ENCODE assay signal across 10 cellular contexts in genomic region chr11:57303990-57304579, GRCh38. TPM values are rescaled to one million over a fixed set of nuclear protein-coding genes. Genes with fewer than 3 reads are reported as not detected.
A peak's percentile ranks its signal among the peaks of the same experiment; 100 is the strongest.
DNase-seq lines count a peak whose midpoint lies in the region; ATAC-seq and TF ChIP-seq lines count a peak whose summit lies in the region.
"Had no signal": no experiment of that assay in that cellular context is flagged by ENCODE, and none has a peak within 500 bp of the region (broad histone marks: within the 10 kb centered on the region; RNA-seq: fewer than 3 reads in every experiment).

No MANE protein-coding gene starts in this region.

- intact Hi-C loops in activated naive CD4-positive, alpha-beta T cell treated with anti-CD3 and anti-CD28 coated beads for 36 hours (cut with micrococcal nuclease), result no loop called here

- ATAC-seq in HG02610 (IDR thresholded peaks at IDR 0.05; ENCODE audit: unreplicated experiment) (no peak), GM19455 (IDR thresholded peaks at IDR 0.05; ENCODE audit: unreplicated experiment) (no peak)

- H3K9me3 Mint-ChIP-seq in brain (peaks cover 0 to 12% (median 6%) of the 10 kb centered on the region in 5 experiments), mesothelial cell of epicardium (peaks cover 6% of the 10 kb centered on the region)
- peaks cover 10% of the 10 kb centered on the region for H3K9me3 Mint-ChIP-seq in activated naive CD4-positive, alpha-beta T cell treated with anti-CD3 and anti-CD28 coated beads for 36 hours

- CTCF ChIA-PET in activated naive CD4-positive, alpha-beta T cell treated with anti-CD3 and anti-CD28 coated beads for 36 hours (lab: Charles Lee), result interaction anchor here (0.6 kb wide), 1 partner anchor 208 kb away, joined by 3 read pairs; no protein-coding TSS in a partner anchor

- DNase-seq in COLO668 (lab: John Stamatoyannopoulos, UW; ENCODE audit: unreplicated experiment) (peak; percentile 82), NCI-H1417 (lab: John Stamatoyannopoulos, UW) (peak; percentile 46 to 85 (median 59)), mesothelial cell of epicardium (ENCODE audit: low spot score in 2 of 2, unreplicated experiment in 2 of 2) (no peak), ureter (ENCODE audit: low spot score) (no peak)
- no peak for DNase-seq in activated naive CD4-positive, alpha-beta T cell treated with anti-CD3 and anti-CD28 coated beads for 36 hours
- DNase-seq: MG63; stimulated activated CD4-positive, alpha-beta T cell treated with anti-CD3 and anti-CD28 coated beads, Interleukin-1b, Interleukin-23, amount 100 ng/mL, for 48 hours had no signal

- peaks cover 72% of the 10 kb centered on the region for H3K36me3 Mint-ChIP-seq in brain
- peaks cover 53% of the 10 kb centered on the region for H3K36me3 Mint-ChIP-seq in mesothelial cell of epicardium
- H3K36me3 Mint-ChIP-seq in activated naive CD4-positive, alpha-beta T cell treated with anti-CD3 and anti-CD28 coated beads for 36 hours (ENCODE audit: low read depth), result peaks cover 37% of the 10 kb centered on the region

- H3K4me1 Mint-ChIP-seq in brain, result peaks cover 53% of the 10 kb centered on the region
- H3K4me1 Mint-ChIP-seq in mesothelial cell of epicardium, result peaks cover 40% of the 10 kb centered on the region
- H3K4me1 Mint-ChIP-seq in activated naive CD4-positive, alpha-beta T cell treated with anti-CD3 and anti-CD28 coated beads for 36 hours (ENCODE audit: low read depth), result no peaks in the 10 kb centered on the region

- H3K4me3 Mint-ChIP-seq in brain, result peak overlapping the region in 4 of 5 experiments; percentile 10 to 54 (median 28)
- H3K4me3 Mint-ChIP-seq in mesothelial cell of epicardium, result peak overlapping the region; percentile 33
- no peak overlapping the region for H3K4me3 Mint-ChIP-seq in activated naive CD4-positive, alpha-beta T cell treated with anti-CD3 and anti-CD28 coated beads for 36 hours

- TF ChIP-seq CTCF in brain (conservative IDR thresholded peaks at IDR 0.05) (no peak), mesothelial cell of epicardium (IDR thresholded peaks at IDR 0.05; ENCODE audit: unreplicated experiment) (no peak)

- H3K27ac Mint-ChIP-seq in brain, result peak overlapping the region; percentile 19 to 90 (median 72)
- peak overlapping the region; percentile 10 for H3K27ac Mint-ChIP-seq in mesothelial cell of epicardium
- H3K27ac Mint-ChIP-seq in activated naive CD4-positive, alpha-beta T cell treated with anti-CD3 and anti-CD28 coated beads for 36 hours, result no peak overlapping the region

- H3K27me3 Mint-ChIP-seq in brain, result no peaks in the 10 kb centered on the region
- no peaks in the 10 kb centered on the region for H3K27me3 Mint-ChIP-seq in mesothelial cell of epicardium (ENCODE audit: low read depth)
- no peaks in the 10 kb centered on the region for H3K27me3 Mint-ChIP-seq in activated naive CD4-positive, alpha-beta T cell treated with anti-CD3 and anti-CD28 coated beads for 36 hours (ENCODE audit: low read depth)

RNA-seq across cellular contexts. Expression of gene TNKS1BP1, which starts 20.7 kb away (rescaled TPM):
- polyA plus RNA-seq in brain (ENCODE audit: insufficient read depth, low read depth, low replicate concordance), result 44.0 TPM
- total RNA-seq in mesothelial cell of epicardium, result 201 to 216 TPM (median 216 TPM) in 3 replicates
- 338 TPM for total RNA-seq in ureter
- total RNA-seq in activated naive CD4-positive, alpha-beta T cell treated with anti-CD3 and anti-CD28 coated beads for 36 hours, result 10 to 100 TPM; 14.1 to 14.7 TPM

RNA-seq across cellular contexts. Expression of gene SSRP1, which starts 31.6 kb away (rescaled TPM):
- polyA plus RNA-seq in brain (ENCODE audit: insufficient read depth, low read depth, low replicate concordance), result 226 TPM
- 106 to 110 TPM (median 108 TPM) in 3 replicates for total RNA-seq in mesothelial cell of epicardium
- total RNA-seq in ureter, result 103 TPM
- 100 to 1,000 TPM; 304 to 322 TPM for total RNA-seq in activated naive CD4-positive, alpha-beta T cell treated with anti-CD3 and anti-CD28 coated beads for 36 hours

RNA-seq across cellular contexts. Expression of gene P2RX3, which starts 34.1 kb away (rescaled TPM):
- polyA plus RNA-seq in brain (ENCODE audit: insufficient read depth, low read depth, low replicate concordance), result 0.41 TPM
- total RNA-seq in mesothelial cell of epicardium (2.0 to 3.1 TPM (median 2.6 TPM) in 3 replicates), ureter (0.99 TPM)
- not detected for total RNA-seq in activated naive CD4-positive, alpha-beta T cell treated with anti-CD3 and anti-CD28 coated beads for 36 hours

Comparison
In these comparisons a context has a peak if more than half of its experiments do, and no peak if none do; other contexts are left out.
1. DNase-seq: peak in COLO668 (single experiment) and NCI-H1417 (3 of 3); none in mesothelial cell of epicardium (0 of 2), ureter (single experiment) and activated naive CD4-positive, alpha-beta T cell treated with anti-CD3 and anti-CD28 coated beads for 36 hours (single experiment).
2. RNA of gene TNKS1BP1, which starts 20.7 kb away (total RNA-seq): 338 TPM in ureter (single experiment) and 201 to 216 TPM in mesothelial cell of epicardium; 14.1 to 14.7 TPM in activated naive CD4-positive, alpha-beta T cell treated with anti-CD3 and anti-CD28 coated beads for 36 hours; every median in the first group is over 10 times any median in the second.